ENCODE assay signal across 35 cellular contexts in the genomic region with DNA sequence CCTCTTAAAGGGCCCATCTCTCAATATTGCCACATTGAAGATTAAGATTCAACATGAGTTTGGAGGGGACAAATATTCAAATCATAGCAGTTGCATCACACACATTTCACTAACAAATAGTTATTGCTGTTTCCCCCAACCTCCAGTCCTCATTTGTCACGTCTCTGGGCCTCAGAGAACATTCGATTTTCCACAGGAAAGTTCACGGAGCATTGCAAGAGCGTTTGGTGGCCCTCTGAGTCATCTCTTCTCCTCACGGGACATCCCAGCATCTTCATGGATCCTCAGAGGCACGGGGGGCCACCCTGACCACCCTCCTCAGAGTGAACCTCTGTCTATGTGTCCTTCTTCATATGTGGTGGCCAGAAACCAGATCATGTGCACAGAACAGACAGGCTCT.
"Had no signal": no experiment of that assay in that cellular context is flagged by ENCODE, and none has a peak within 500 bp of the region (broad histone marks: within the 10 kb centered on the region; RNA-seq: fewer than 3 reads in every experiment).

No MANE protein-coding gene starts in this region.

- H2AFZ ChIP-seq: PC-9 had no signal

- H3K9me3 ChIP-seq: ascending aorta had no signal

- ATAC-seq: activated T-helper 17 cell treated with anti-CD3 and anti-CD28 coated beads, Interleukin-2, amount 50 U/mL, for 72 hours had no signal

- H3K27ac ChIP-seq: ascending aorta, cardiac muscle cell, PC-9, VCaP had no signal

- FAIRE-seq: RCC 7860 had no signal

- H3K36me3 ChIP-seq: ascending aorta, cardiac muscle cell had no signal

- H3K4me3 ChIP-seq: ascending aorta, cardiac muscle cell, PC-9 had no signal

- H3K4me2 ChIP-seq: PC-9 had no signal

- DNase-seq: activated B cell treated with CpG ODN at 0.5 μM for 24 hours; activated CD4-positive, alpha-beta memory T cell treated with anti-CD3 and anti-CD28 coated beads for 36 hours; activated CD4-positive, alpha-beta T cell treated with anti-CD3 and anti-CD28 coated beads for 4 hours; activated CD4-positive, alpha-beta T cell treated with anti-CD3 and anti-CD28 coated beads, Interleukin-2, amount 50 U/mL, for 1 hour; activated CD4-positive, CD25-positive, alpha-beta regulatory T cell treated with anti-CD3 and anti-CD28 coated beads, Interleukin-2, amount 50 U/mL, for 72 hours; activated CD8-positive, alpha-beta memory T cell treated with anti-CD3 and anti-CD28 coated beads, Interleukin-2, amount 50 U/mL, for 4 hours; activated effector memory CD4-positive, alpha-beta T cell treated with anti-CD3 and anti-CD28 coated beads, Interleukin-2, amount 50 U/mL, for 16 hours; activated naive CD4-positive, alpha-beta T cell treated with Interleukin-2 at 50 U/mL for 16 hours; activated naive CD8-positive, alpha-beta T cell treated with anti-CD3 and anti-CD28 coated beads, Interleukin-2, amount 10 ng/mL, durations not matched to agents 7 days and 5 days; activated T-cell treated with anti-CD3 and anti-CD28 coated beads, Interleukin-2, amount 50 U/mL, for 48 hours; amygdala; KG1; MM.1S; MV-4-11; NCI-H1105; NCI-H1417 treated with DMSO at 0.1 percent for 48 hours; NCI-H187 treated with DMSO at 0.1 percent for 48 hours; NCI-H2081; NCI-H2171 treated with DMSO at 0.1 percent for 48 hours; NCI-H2227 treated with DMSO at 0.1 percent for 48 hours; NCI-H446; NCI-H510A treated with DMSO at 0.1 percent for 48 hours; NCI-H526 treated with DMSO at 0.1 percent for 48 hours; NCI-H82; PC-9; Right ventricle myocardium superior; SW 1271; T-helper 1 cell; T-helper 2 cell; T-helper 9 cell had no signal

- H3K27me3 ChIP-seq: ascending aorta, cardiac muscle cell had no signal
